ENCODE assay signal across 15 cellular contexts in genomic region chr13:111181977-111182376, GRCh38.
DNase-seq lines count a peak whose midpoint lies in the region; ATAC-seq and TF ChIP-seq lines count a peak whose summit lies in the region.
"Had no signal": no experiment of that assay in that cellular context is flagged by ENCODE, and none has a peak within 500 bp of the region (broad histone marks: within the 10 kb centered on the region; RNA-seq: fewer than 3 reads in every experiment).

No MANE protein-coding gene starts in this region.

- no peaks in the 10 kb centered on the region for H3K9me3 ChIP-seq in CD4-positive, CD25-positive, alpha-beta regulatory T cell (ENCODE audit: control insufficient read depth in 2 of 2, low read length in 2 of 2)
- no peaks in the 10 kb centered on the region for H3K9me3 ChIP-seq in KOPT-K1 (ENCODE audit: insufficient read depth, low read length, poor library complexity, severe bottlenecking)

- peaks cover 6% of the 10 kb centered on the region for H3K36me3 ChIP-seq in CD4-positive, CD25-positive, alpha-beta regulatory T cell (ENCODE audit: control insufficient read depth, insufficient read depth, low read length)
- H3K36me3 ChIP-seq in KOPT-K1 (ENCODE audit: insufficient read depth, low read length) = no peaks in the 10 kb centered on the region

- H3K4me3 ChIP-seq in CD4-positive, CD25-positive, alpha-beta regulatory T cell (ENCODE audit: low read depth, low read length) = no peak overlapping the region
- H3K4me3 ChIP-seq: GM23338, SK-N-MC had no signal

- H3K9me3 Mint-ChIP-seq in CD4-positive, CD25-positive, alpha-beta regulatory T cell = peaks cover 0 to 2% (median 0%) of the 10 kb centered on the region in 7 donors
- H3K9me3 Mint-ChIP-seq in chondrocyte (ENCODE audit: low read depth) = no peaks in the 10 kb centered on the region
- no peaks in the 10 kb centered on the region for H3K9me3 Mint-ChIP-seq in stimulated activated memory B cell treated with anti-CD40 and anti-IgM and Interleukin-4, amounts not matched to agents 10 μg/mL and 1 μg/mL and 100 μg/mL, for 72 hours
- H3K9me3 Mint-ChIP-seq: GM23338 had no signal

- no peak for ATAC-seq in CD4-positive, CD25-positive, alpha-beta regulatory T cell (ENCODE audit: low read depth in 2 of 2)
- no peak for ATAC-seq in stimulated activated memory B cell treated with anti-CD40 and anti-IgM and Interleukin-4, amounts not matched to agents 10 μg/mL and 1 μg/mL and 100 μg/mL, for 72 hours
- ATAC-seq: GM23338, HCT116 had no signal

- H3K4me3 Mint-ChIP-seq in CD4-positive, CD25-positive, alpha-beta regulatory T cell = no peak overlapping the region
- no peak overlapping the region for H3K4me3 Mint-ChIP-seq in chondrocyte (ENCODE audit: unreplicated experiment)
- H3K4me3 Mint-ChIP-seq in stimulated activated memory B cell treated with anti-CD40 and anti-IgM and Interleukin-4, amounts not matched to agents 10 μg/mL and 1 μg/mL and 100 μg/mL, for 72 hours = no peak overlapping the region
- H3K4me3 Mint-ChIP-seq: GM23338 had no signal

- no peak overlapping the region for H3K27ac ChIP-seq in CD4-positive, CD25-positive, alpha-beta regulatory T cell (ENCODE audit: insufficient read depth, low read length, poor library complexity, severe bottlenecking)
- H3K27ac ChIP-seq in KOPT-K1 (ENCODE audit: low read depth, low read length, poor library complexity, severe bottlenecking) = peak overlapping the region; percentile 76
- H3K27ac ChIP-seq: HL-60, SK-N-MC had no signal

- peaks cover 73% of the 10 kb centered on the region for H3K4me1 ChIP-seq in CD4-positive, CD25-positive, alpha-beta regulatory T cell (ENCODE audit: control insufficient read depth, insufficient read depth, low read length, poor library complexity, severe bottlenecking)

- peaks cover 32 to 97% (median 81%) of the 10 kb centered on the region in 4 donors for H3K4me1 Mint-ChIP-seq in CD4-positive, CD25-positive, alpha-beta regulatory T cell
- H3K4me1 Mint-ChIP-seq in chondrocyte (ENCODE audit: low read depth) = peaks cover 90% of the 10 kb centered on the region
- H3K4me1 Mint-ChIP-seq in stimulated activated memory B cell treated with anti-CD40 and anti-IgM and Interleukin-4, amounts not matched to agents 10 μg/mL and 1 μg/mL and 100 μg/mL, for 72 hours = peaks cover 77% of the 10 kb centered on the region

- no peaks in the 10 kb centered on the region for H3K27me3 ChIP-seq in CD4-positive, CD25-positive, alpha-beta regulatory T cell (ENCODE audit: control insufficient read depth, insufficient read depth, low read length)

- H3K27me3 Mint-ChIP-seq in CD4-positive, CD25-positive, alpha-beta regulatory T cell = no peaks in the 10 kb centered on the region
- no peaks in the 10 kb centered on the region for H3K27me3 Mint-ChIP-seq in chondrocyte (ENCODE audit: low read depth)
- H3K27me3 Mint-ChIP-seq in stimulated activated memory B cell treated with anti-CD40 and anti-IgM and Interleukin-4, amounts not matched to agents 10 μg/mL and 1 μg/mL and 100 μg/mL, for 72 hours = no peaks in the 10 kb centered on the region

- H3K27ac Mint-ChIP-seq in CD4-positive, CD25-positive, alpha-beta regulatory T cell = peak overlapping the region; percentile 82 to 94 (median 88)
- peak overlapping the region; percentile 34 for H3K27ac Mint-ChIP-seq in chondrocyte (ENCODE audit: unreplicated experiment)
- peak overlapping the region; percentile 52 for H3K27ac Mint-ChIP-seq in stimulated activated memory B cell treated with anti-CD40 and anti-IgM and Interleukin-4, amounts not matched to agents 10 μg/mL and 1 μg/mL and 100 μg/mL, for 72 hours
- H3K27ac Mint-ChIP-seq: GM23338 had no signal

- DNase-seq in CD4-positive, CD25-positive, alpha-beta regulatory T cell = no peak
- DNase-seq in chondrocyte (ENCODE audit: low spot score) (no peak), NCI-H1092 (lab: John Stamatoyannopoulos, UW) (no peak), OCI-M2 (lab: John Stamatoyannopoulos, UW; ENCODE audit: unreplicated experiment) (no peak), RPMI8226 (no peak)
- DNase-seq: GF-D8, NCI-H1436 treated with DMSO at 0.1 percent for 48 hours, NCI-H2081, NCI-H748 treated with DMSO at 0.1 percent for 48 hours had no signal

- H3K36me3 Mint-ChIP-seq in CD4-positive, CD25-positive, alpha-beta regulatory T cell = peaks cover 6% of the 10 kb centered on the region
- peaks cover 3% of the 10 kb centered on the region for H3K36me3 Mint-ChIP-seq in chondrocyte (ENCODE audit: low read depth)
- H3K36me3 Mint-ChIP-seq in stimulated activated memory B cell treated with anti-CD40 and anti-IgM and Interleukin-4, amounts not matched to agents 10 μg/mL and 1 μg/mL and 100 μg/mL, for 72 hours = peaks cover 20% of the 10 kb centered on the region

- TF ChIP-seq CTCF in chondrocyte (IDR thresholded peaks at IDR 0.05) = no peak

Comparison
In these comparisons a context has a peak if more than half of its experiments do, and no peak if none do; other contexts are left out.
1. H3K27ac Mint-ChIP-seq: peak in every context shown above with its lines; median percentile 88 in CD4-positive, CD25-positive, alpha-beta regulatory T cell; 52 in stimulated activated memory B cell treated with anti-CD40 and anti-IgM and Interleukin-4, amounts not matched to agents 10 μg/mL and 1 μg/mL and 100 μg/mL, for 72 hours; 34 in chondrocyte.